Comparison of ENCODE assay signal across 23 cellular contexts in the genomic region with DNA sequence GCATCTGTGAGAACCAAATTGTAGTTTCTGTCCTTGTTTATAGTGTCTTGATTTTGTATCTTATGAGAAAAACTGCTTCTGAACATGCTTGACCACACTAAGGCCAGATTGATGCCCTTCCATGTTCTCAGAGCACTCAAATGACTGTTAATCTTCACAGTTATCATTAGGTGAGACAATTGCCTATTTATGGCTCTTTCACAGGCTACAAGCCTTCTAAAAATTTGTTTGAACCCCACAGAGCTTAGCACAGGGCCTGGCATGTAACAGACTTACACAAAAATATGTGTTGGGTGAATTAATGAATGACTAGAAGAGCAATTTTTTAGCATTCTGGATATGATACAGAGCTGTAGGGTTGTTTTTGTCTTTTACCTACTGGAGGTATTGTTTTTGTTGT.
"Had no signal": no experiment of that assay in that cellular context is flagged by ENCODE, and none has a peak within 500 bp of the region (broad histone marks: within the 10 kb centered on the region; RNA-seq: fewer than 3 reads in every experiment).

No MANE protein-coding gene starts in this region.

- H3K27me3 ChIP-seq: adrenal gland, ascending aorta, body of pancreas, SJSA1 had no signal

- DNase-seq: activated CD4-positive, alpha-beta memory T cell treated with anti-CD3 and anti-CD28 coated beads, Interleukin-2, amount 10 ng/mL, durations not matched to agents 7 days and 5 days; activated CD4-positive, alpha-beta T cell treated with anti-CD3 and anti-CD28 coated beads for 36 hours; activated CD4-positive, alpha-beta T cell treated with anti-CD3 and anti-CD28 coated beads, Interleukin-2, amount 50 U/mL, for 1 hour; activated CD4-positive, CD25-positive, alpha-beta regulatory T cell; activated naive CD4-positive, alpha-beta T cell treated with anti-CD3 and anti-CD28 coated beads, Interleukin-2, amount 50 U/mL, for 16 hours; activated naive CD8-positive, alpha-beta T cell treated with anti-CD3 and anti-CD28 coated beads, Interleukin-2, amount 10 ng/mL, durations not matched to agents 7 days and 5 days; activated T-cell treated with anti-CD3 and anti-CD28 coated beads, Interleukin-2, amount 50 U/mL, for 72 hours; adrenal gland; body of pancreas; central memory CD4-positive, alpha-beta T cell; NCI-H1105 treated with DMSO at 0.1 percent for 48 hours; NCI-H1436 treated with DMSO at 0.1 percent for 48 hours; NCI-H187; NCI-H2081; NCI-H524; PC-3; SHP77; T-helper 17 cell; T1000 had no signal

- H3K4me3 Mint-ChIP-seq: activated CD4-positive, alpha-beta memory T cell treated with anti-CD3 and anti-CD28 coated beads, Interleukin-2, amount 10 ng/mL, durations not matched to agents 7 days and 5 days; activated CD4-positive, alpha-beta T cell treated with anti-CD3 and anti-CD28 coated beads for 36 hours; activated naive CD8-positive, alpha-beta T cell treated with anti-CD3 and anti-CD28 coated beads, Interleukin-2, amount 10 ng/mL, durations not matched to agents 7 days and 5 days; activated T-cell treated with anti-CD3 and anti-CD28 coated beads, Interleukin-2, amount 50 U/mL, for 72 hours; T-helper 17 cell had no signal

- H3K27ac Mint-ChIP-seq: activated CD4-positive, alpha-beta memory T cell treated with anti-CD3 and anti-CD28 coated beads, Interleukin-2, amount 10 ng/mL, durations not matched to agents 7 days and 5 days; activated CD4-positive, alpha-beta T cell treated with anti-CD3 and anti-CD28 coated beads for 36 hours; activated naive CD8-positive, alpha-beta T cell treated with anti-CD3 and anti-CD28 coated beads, Interleukin-2, amount 10 ng/mL, durations not matched to agents 7 days and 5 days; activated T-cell treated with anti-CD3 and anti-CD28 coated beads, Interleukin-2, amount 50 U/mL, for 72 hours; activated T-helper 2 cell treated with anti-CD3 and anti-CD28 coated beads, Interferon-gamma antibody, Interleukin-2, Interleukin-4, amounts not matched to agents 10 μg/mL and 5 μg/mL and 100 μg/mL, durations not matched to agents 14 hours and 24 hours and 36 hours; T-helper 17 cell had no signal

- H3K9me3 ChIP-seq: adrenal gland, ascending aorta, body of pancreas, SJSA1 had no signal

- ATAC-seq: activated CD4-positive, alpha-beta T cell treated with anti-CD3 and anti-CD28 coated beads for 36 hours; activated T-cell treated with anti-CD3 and anti-CD28 coated beads, Interleukin-2, amount 50 U/mL, for 72 hours; body of pancreas; PC-3; SK-N-SH treated with all-trans-retinoic acid at 6 μM for 48 hours; T-helper 17 cell had no signal

- H3K27ac ChIP-seq: adrenal gland, ascending aorta, body of pancreas, SJSA1 had no signal

- H3K36me3 ChIP-seq: adrenal gland, ascending aorta, SJSA1 had no signal

- H3K4me3 ChIP-seq: adrenal gland, ascending aorta, body of pancreas, SJSA1 had no signal

- H3K4me1 ChIP-seq: adrenal gland, body of pancreas, SJSA1 had no signal

- H3K27me3 Mint-ChIP-seq: activated CD4-positive, alpha-beta memory T cell treated with anti-CD3 and anti-CD28 coated beads, Interleukin-2, amount 10 ng/mL, durations not matched to agents 7 days and 5 days; activated CD4-positive, alpha-beta T cell treated with anti-CD3 and anti-CD28 coated beads for 36 hours; activated naive CD8-positive, alpha-beta T cell treated with anti-CD3 and anti-CD28 coated beads, Interleukin-2, amount 10 ng/mL, durations not matched to agents 7 days and 5 days; T-helper 17 cell had no signal
